In genomic region chr11:44940424-44940823, GRCh38 we compare ENCODE assay signal across 19 cellular contexts. TPM values are rescaled to one million over a fixed set of nuclear protein-coding genes. Genes with fewer than 3 reads are reported as not detected.
DNase-seq lines count a peak whose midpoint lies in the region; ATAC-seq and TF ChIP-seq lines count a peak whose summit lies in the region.
"Had no signal": no experiment of that assay in that cellular context is flagged by ENCODE, and none has a peak within 500 bp of the region (broad histone marks: within the 10 kb centered on the region; RNA-seq: fewer than 3 reads in every experiment).

No MANE protein-coding gene starts in this region.

- TF ChIP-seq CTCF in heart right ventricle (IDR thresholded peaks at IDR 0.05), result no peak
- TF ChIP-seq CTCF in prostate gland (IDR thresholded peaks at IDR 0.05), result no peak

- H4K20me1 ChIP-seq in BLaER1 treated with 17β-estradiol and CSF1 and Interleukin-3, amounts not matched to agents 10 nM and 100 nM, result peaks cover 74 to 99% (median 95%) of the 10 kb centered on the region in 11 experiments

- H3K4me3 ChIP-seq in BLaER1 treated with 17β-estradiol and CSF1 and Interleukin-3, amounts not matched to agents 10 nM and 100 nM, result peak overlapping the region in 1 of 10 experiments; percentile 3; a peak in 2 of 20 replicates
- H3K4me3 ChIP-seq in adipocyte (ENCODE audit: low read length) (no peak overlapping the region), heart right ventricle (no peak overlapping the region), prostate gland (no peak overlapping the region)

- H3K4me2 ChIP-seq in BLaER1 treated with 17β-estradiol and CSF1 and Interleukin-3, amounts not matched to agents 10 nM and 100 nM, result peak overlapping the region; percentile 86 to 99 (median 97)

- H3K36me3 ChIP-seq in BLaER1 treated with 17β-estradiol and CSF1 and Interleukin-3, amounts not matched to agents 10 nM and 100 nM, result peaks cover 11 to 70% (median 51%) of the 10 kb centered on the region in 11 experiments; a peak in 20 of 22 replicates
- H3K36me3 ChIP-seq in adipocyte (ENCODE audit: control insufficient read depth, insufficient read depth, low read length, severe bottlenecking) (peaks cover 29% of the 10 kb centered on the region), heart right ventricle (peaks cover 0 to 37% (median 0%) of the 10 kb centered on the region in 9 donors), prostate gland (no peaks in the 10 kb centered on the region)
- H3K36me3 ChIP-seq: brain microvascular endothelial cell had no signal

- H3K9me3 ChIP-seq in BLaER1 treated with 17β-estradiol and CSF1 and Interleukin-3, amounts not matched to agents 10 nM and 100 nM (replicated peaks in 1 of 11), result no peaks in the 10 kb centered on the region
- H3K9me3 ChIP-seq in adipocyte (ENCODE audit: control insufficient read depth, low read length) (no peaks in the 10 kb centered on the region), heart right ventricle (no peaks in the 10 kb centered on the region), prostate gland (no peaks in the 10 kb centered on the region)

- intact Hi-C loops in heart right ventricle (cut with DNase I) (loop anchor here in 4 of 10 donors (5.0 to 10.0 kb wide), 2 partner anchors 394 to 397 kb away; no protein-coding TSS in a partner anchor), prostate gland (cut with DNase I) (no loop called here)

- ATAC-seq in heart right ventricle, result peak in 6 of 8 donors; percentile 34 to 60 (median 48)
- no peak for ATAC-seq in HG02970 (IDR thresholded peaks at IDR 0.05; ENCODE audit: low FRiP score, unreplicated experiment)
- ATAC-seq in left lobe of liver, result no peak
- ATAC-seq: activated CD4-positive, CD25-positive, alpha-beta regulatory T cell treated with anti-CD3 and anti-CD28 coated beads, Interleukin-2, amount 50 U/mL, for 24 hours; stimulated activated effector memory CD8-positive, alpha-beta T cell treated with anti-CD3 and anti-CD28 coated beads, Interleukin-12 subunit alpha, Interleukin-12 subunit beta, amount 100 ng/mL, for 72 hours had no signal

- H3K4me1 ChIP-seq in BLaER1 treated with 17β-estradiol and CSF1 and Interleukin-3, amounts not matched to agents 10 nM and 100 nM, result peaks cover 80 to 96% (median 90%) of the 10 kb centered on the region in 10 experiments
- H3K4me1 ChIP-seq in adipocyte (ENCODE audit: control insufficient read depth, insufficient read depth, low read length), result peaks cover 29% of the 10 kb centered on the region
- H3K4me1 ChIP-seq in heart right ventricle, result peaks cover 24 to 86% (median 54%) of the 10 kb centered on the region in 9 donors
- no peaks in the 10 kb centered on the region for H3K4me1 ChIP-seq in prostate gland (replicated peaks)

- H3K27ac ChIP-seq in BLaER1 treated with 17β-estradiol and CSF1 and Interleukin-3, amounts not matched to agents 10 nM and 100 nM, result peak overlapping the region in 5 of 11 experiments; percentile 71 to 99 (median 74); a peak in 8 of 22 replicates
- H3K27ac ChIP-seq in heart right ventricle (peak overlapping the region in 9 of 10 donors; percentile 36 to 71 (median 67)), prostate gland (no peak overlapping the region)
- H3K27ac ChIP-seq: brain microvascular endothelial cell, C4-2B had no signal

- H3K9ac ChIP-seq in BLaER1 treated with 17β-estradiol and CSF1 and Interleukin-3, amounts not matched to agents 10 nM and 100 nM, result peak overlapping the region in 3 of 11 experiments; percentile 72 to 99 (median 99); a peak in 5 of 22 replicates
- peak overlapping the region; percentile 24 for H3K9ac ChIP-seq in adipocyte (ENCODE audit: low read length)

- TF ChIP-seq POLR2A in prostate gland (IDR thresholded peaks at IDR 0.05), result no peak

- no peaks in the 10 kb centered on the region for H3K27me3 ChIP-seq in BLaER1 treated with 17β-estradiol and CSF1 and Interleukin-3, amounts not matched to agents 10 nM and 100 nM
- H3K27me3 ChIP-seq in adipocyte (replicated peaks; ENCODE audit: control insufficient read depth, insufficient read depth, low read length) (no peaks in the 10 kb centered on the region), heart right ventricle (no peaks in the 10 kb centered on the region), prostate gland (replicated peaks; ENCODE audit: insufficient read depth) (no peaks in the 10 kb centered on the region)
- H3K27me3 ChIP-seq: brain microvascular endothelial cell had no signal

- 35 to 55% methylated on average over 7 of the region's 7 CpGs for WGBS in heart right ventricle, 2 donors
- WGBS in prostate gland, result 33% methylated on average over 7 of the region's 7 CpGs

- DNase-seq in adipocyte (ENCODE audit: low read depth) (no peak), heart right ventricle (peak in 1 of 2 donors; percentile 69), prostate gland (ENCODE audit: low spot score) (peak; percentile 34), left lobe of liver (ENCODE audit: low spot score) (no peak), AG08395 (ENCODE audit: low spot score) (no peak)
- no peak for DNase-seq in stimulated activated CD8-positive, alpha-beta memory T cell treated with anti-CD3 and anti-CD28 coated beads, Interleukin-4, amount 100 ng/mL, for 48 hours
- DNase-seq: activated CD4-positive, alpha-beta T cell treated with anti-CD3 and anti-CD28 coated beads, Interleukin-2, amount 50 U/mL, for 48 hours; activated naive CD4-positive, alpha-beta T cell treated with Interleukin-2 at 50 U/mL for 16 hours; brain microvascular endothelial cell; effector CD4-positive, alpha-beta T cell; foreskin fibroblast; NCI-H1930; NCI-H226; stimulated activated CD4-positive, alpha-beta T cell treated with anti-CD3 and anti-CD28 coated beads, Interleukin-4, amount 100 ng/mL, for 1 hour had no signal

RNA-seq across cellular contexts. Expression of gene TP53I11, which starts 10.3 kb away (rescaled TPM):
- total RNA-seq in heart right ventricle (10 to 100 TPM; 22.8 to 89.4 (median 32.7) TPM), prostate gland (100 to 1,000 TPM in 1 of 2 donors, 10 to 100 TPM in 1; 72.0 to 115 TPM), left lobe of liver (8.7 TPM)
- 10 to 100 TPM; 26.9 to 56.5 TPM for polyA plus RNA-seq in heart right ventricle

Comparison
In these comparisons a context has a peak if more than half of its experiments do, and no peak if none do; other contexts are left out.
1. H3K27ac ChIP-seq: peak in heart right ventricle (9 of 10); none in prostate gland (0 of 2).
2. ATAC-seq: peak in heart right ventricle (6 of 8); none in HG02970 (single experiment) and left lobe of liver (single experiment).